ENCODE assay signal across 10 cellular contexts in the genomic region with DNA sequence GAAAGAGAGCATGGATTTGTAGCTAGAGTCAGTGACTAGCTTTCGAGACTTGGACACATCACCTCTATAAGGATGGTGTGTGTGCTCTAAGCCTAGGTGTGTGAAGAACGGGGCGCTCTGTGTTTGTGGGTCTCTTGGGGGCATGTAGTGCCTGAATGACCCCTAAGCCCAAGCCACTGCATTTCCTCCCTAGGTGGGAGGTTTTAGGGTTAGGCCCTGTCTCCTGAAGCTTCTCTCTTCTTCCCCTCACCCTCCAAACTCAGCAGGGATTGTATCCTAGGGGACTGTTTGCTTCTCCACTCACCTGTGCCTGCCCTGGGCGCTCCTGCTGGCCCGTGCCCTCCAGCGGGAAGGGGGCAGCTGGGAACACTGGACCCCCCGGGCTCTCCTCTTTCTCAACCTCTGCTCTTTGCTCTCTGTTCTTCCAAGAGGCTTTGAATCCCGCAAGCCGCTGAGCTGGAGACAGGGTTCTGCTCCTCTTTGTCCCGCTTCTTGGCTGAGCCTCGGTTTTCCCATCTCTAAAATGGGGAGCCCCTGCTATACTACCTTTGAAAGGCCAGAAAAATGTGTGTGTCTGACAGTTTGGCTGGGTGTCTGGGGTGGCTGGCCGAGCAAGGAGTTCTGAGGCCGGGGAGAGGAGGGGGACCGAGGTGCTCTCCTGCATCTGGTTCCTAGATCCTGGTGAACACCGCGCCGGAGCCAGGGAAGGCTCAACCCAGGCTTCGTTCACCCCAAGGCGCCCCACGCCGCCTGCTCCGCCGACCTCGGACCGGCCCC. TPM values are rescaled to one million over a fixed set of nuclear protein-coding genes. Genes with fewer than 3 reads are reported as not detected.
DNase-seq lines count a peak whose midpoint lies in the region; ATAC-seq and TF ChIP-seq lines count a peak whose summit lies in the region.
"Had no signal": no experiment of that assay in that cellular context is flagged by ENCODE, and none has a peak within 500 bp of the region (broad histone marks: within the 10 kb centered on the region; RNA-seq: fewer than 3 reads in every experiment).

No MANE protein-coding gene starts in this region.

- peak overlapping the region; percentile 71 to 80 (median 78) for H3K4me3 Mint-ChIP-seq in nephron
- no peak overlapping the region for H3K4me3 Mint-ChIP-seq in T-helper 2 cell treated with Interferon-gamma antibody and Interleukin-4, amounts not matched to agents 5 μg/mL and 100 μg/mL, for 36 hours

- H3K9me3 ChIP-seq in uterus, result no peaks in the 10 kb centered on the region

- no peak for ATAC-seq in Right ventricle myocardium inferior

- no peaks in the 10 kb centered on the region for H3K36me3 Mint-ChIP-seq in nephron (ENCODE audit: low read depth)
- no peaks in the 10 kb centered on the region for H3K36me3 Mint-ChIP-seq in T-helper 2 cell treated with Interferon-gamma antibody and Interleukin-4, amounts not matched to agents 5 μg/mL and 100 μg/mL, for 36 hours (ENCODE audit: low read depth)

- DNase-seq in Right ventricle myocardium inferior (ENCODE audit: missing footprints) (peak; percentile 34), cardiac septum (ENCODE audit: low spot score) (no peak), foreskin fibroblast (no peak), uterus (no peak), OCI-M1 (lab: John Stamatoyannopoulos, UW) (no peak), dermis blood vessel endothelial cell (no peak)
- no peak for DNase-seq in T-helper 2 cell treated with Interferon-gamma antibody and Interleukin-4, amounts not matched to agents 5 μg/mL and 100 μg/mL, for 36 hours (ENCODE audit: low spot score)
- DNase-seq: NCI-H1436 treated with DMSO at 0.1 percent for 48 hours, RPMI8226 had no signal

- H3K27me3 Mint-ChIP-seq in nephron (ENCODE audit: low read depth), result peaks cover 34% of the 10 kb centered on the region
- H3K27me3 Mint-ChIP-seq in T-helper 2 cell treated with Interferon-gamma antibody and Interleukin-4, amounts not matched to agents 5 μg/mL and 100 μg/mL, for 36 hours (ENCODE audit: low read depth), result peaks cover 48% of the 10 kb centered on the region

- intact Hi-C loops in Right ventricle myocardium inferior (cut with DNase I), result no loop called here
- intact Hi-C loops in cardiac septum (cut with DNase I), result no loop called here
- intact Hi-C loops in uterus (cut with DNase I; ENCODE audit: low total_unique reads), result no loop called here

- H3K27me3 ChIP-seq in uterus, result peaks cover 0 to 8% of the 10 kb centered on the region in 2 donors

- peaks cover 0 to 9% of the 10 kb centered on the region in 2 donors for H3K4me1 ChIP-seq in uterus

- H3K27ac ChIP-seq in uterus, result peak overlapping the region; percentile 74 to 83

- H3K9me3 Mint-ChIP-seq in nephron, result no peaks in the 10 kb centered on the region
- no peaks in the 10 kb centered on the region for H3K9me3 Mint-ChIP-seq in T-helper 2 cell treated with Interferon-gamma antibody and Interleukin-4, amounts not matched to agents 5 μg/mL and 100 μg/mL, for 36 hours

- peak overlapping the region in 2 of 3 experiments; percentile 5 to 35 for H3K27ac Mint-ChIP-seq in nephron
- H3K27ac Mint-ChIP-seq in T-helper 2 cell treated with Interferon-gamma antibody and Interleukin-4, amounts not matched to agents 5 μg/mL and 100 μg/mL, for 36 hours, result no peak overlapping the region

- TF ChIP-seq CTCF in foreskin fibroblast (IDR thresholded peaks at IDR 0.05; ENCODE audit: low read depth, low read length) (no peak), nephron (IDR thresholded peaks at IDR 0.05; ENCODE audit: unreplicated experiment in 3 of 3) (no peak), uterus (IDR thresholded peaks at IDR 0.05) (no peak)

- peaks cover 63% of the 10 kb centered on the region for H3K4me1 Mint-ChIP-seq in nephron
- no peaks in the 10 kb centered on the region for H3K4me1 Mint-ChIP-seq in T-helper 2 cell treated with Interferon-gamma antibody and Interleukin-4, amounts not matched to agents 5 μg/mL and 100 μg/mL, for 36 hours (ENCODE audit: low read depth)

- H3K4me3 ChIP-seq in foreskin fibroblast (ENCODE audit: low read depth in 1 of 2, low read length in 2 of 2) (peak overlapping the region; percentile 33 to 43), uterus (peak overlapping the region; percentile 24 to 40)

- TF ChIP-seq POLR2A in uterus (IDR thresholded peaks at IDR 0.05), result no peak

- no peaks in the 10 kb centered on the region for H3K36me3 ChIP-seq in uterus

RNA-seq across cellular contexts. Expression of a gene that starts 0.8 kb away (rescaled TPM):
- 38.2 TPM for total RNA-seq in Right ventricle myocardium inferior
- total RNA-seq in cardiac septum, result 17.6 TPM
- total RNA-seq in uterus, result 10 to 100 TPM in 2 of 4 donors, 1 to 10 TPM in 2; 7.8 to 33.2 (median 19.8) TPM
- total RNA-seq in dermis blood vessel endothelial cell, result 1.6 and 4.4 TPM in 2 replicates

RNA-seq across cellular contexts. Expression of a gene that starts 3.1 kb away (rescaled TPM):
- total RNA-seq in Right ventricle myocardium inferior (3.4 TPM), cardiac septum (2.7 TPM), uterus (10 to 100 TPM in 1 of 4 donors, under 1 TPM in 2, not detected in 1; 0.26 to 13.4 (median 0.69) TPM), dermis blood vessel endothelial cell (0.19 and 0.68 TPM in 2 replicates)

RNA-seq across cellular contexts. Expression of a gene that starts 35.5 kb away (rescaled TPM):
- total RNA-seq in Right ventricle myocardium inferior, result 17.9 TPM
- 11.5 TPM for total RNA-seq in cardiac septum
- total RNA-seq in uterus, result 10 to 100 TPM in 2 of 4 donors, 1 to 10 TPM in 2; 3.8 to 26.1 (median 8.4) TPM
- 34.5 and 35.5 TPM in 2 replicates for total RNA-seq in dermis blood vessel endothelial cell

RNA-seq across cellular contexts. Expression of a gene that starts 49.0 kb away (rescaled TPM):
- total RNA-seq in Right ventricle myocardium inferior (5.7 TPM), cardiac septum (6.2 TPM), uterus (1 to 10 TPM in 2 of 4 donors, under 1 TPM in 1, not detected in 1; 0.59 to 9.5 (median 5.3) TPM), dermis blood vessel endothelial cell (0.28 and 0.51 TPM in 2 replicates)
